In the genomic region with DNA sequence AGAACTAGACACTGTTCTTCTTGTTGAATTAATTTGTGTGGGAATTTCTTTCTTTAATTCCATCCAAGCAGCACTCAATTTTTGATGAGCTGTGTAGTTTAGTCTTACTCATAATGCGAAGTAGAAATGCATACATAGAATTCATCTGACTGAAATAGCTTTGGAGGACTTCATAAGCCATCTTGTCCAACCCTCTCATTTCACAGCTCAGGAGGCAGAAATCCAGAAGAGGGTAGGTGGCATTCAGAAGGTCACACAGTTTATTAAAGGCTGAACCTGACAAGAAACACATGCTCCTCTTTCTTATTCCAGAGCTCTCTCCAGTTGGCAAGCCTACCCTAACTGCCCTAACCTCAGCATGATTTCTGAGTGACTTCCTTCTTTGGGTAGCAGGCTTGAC, we compare ENCODE assay signal across 15 cellular contexts.
DNase-seq lines count a peak whose midpoint lies in the region; TF ChIP-seq lines count a peak whose summit lies in the region.
"Had no signal": no experiment of that assay in that cellular context is flagged by ENCODE, and none has a peak within 500 bp of the region (broad histone marks: within the 10 kb centered on the region; RNA-seq: fewer than 3 reads in every experiment).

No MANE protein-coding gene starts in this region.

- H3K4me3 ChIP-seq in foreskin fibroblast (ENCODE audit: low read depth in 1 of 2, low read length in 2 of 2) (no peak overlapping the region), uterus (no peak overlapping the region)

- DNase-seq in NCI-H2227 treated with DMSO at 0.1 percent for 48 hours (lab: John Stamatoyannopoulos, UW): peak; percentile 35
- no peak for DNase-seq in NCI-H2227 (lab: John Stamatoyannopoulos, UW; ENCODE audit: unreplicated experiment)
- DNase-seq in foreskin fibroblast: peak; percentile 53 to 60
- peak; percentile 25 for DNase-seq in myocyte (ENCODE audit: low read depth)
- peak in 1 of 2 donors; percentile 30 for DNase-seq in uterus
- DNase-seq in midbrain (lab: John Stamatoyannopoulos, UW): no peak
- no peak for DNase-seq in cerebellar cortex (ENCODE audit: low spot score)
- no peak for DNase-seq in RPMI8226
- DNase-seq: 8988T; activated CD4-positive, alpha-beta T cell treated with anti-CD3 and anti-CD28 coated beads for 4 hours; activated effector memory CD4-positive, alpha-beta T cell treated with Interleukin-2 at 50 U/mL for 16 hours; Calu3; H7; kidney; NCI-H2029 had no signal

- H3K9me3 ChIP-seq in uterus: no peaks in the 10 kb centered on the region

- peaks cover 0 to 4% of the 10 kb centered on the region in 2 donors for H3K4me1 ChIP-seq in uterus

- intact Hi-C loops in uterus (cut with DNase I; ENCODE audit: low total_unique reads): no loop called here

- peak overlapping the region; percentile 81 for H3K27ac ChIP-seq in uterus

- H3K36me3 ChIP-seq in uterus: no peaks in the 10 kb centered on the region

- no peak for TF ChIP-seq POLR2A in uterus (IDR thresholded peaks at IDR 0.05)

- TF ChIP-seq CTCF in foreskin fibroblast (IDR thresholded peaks at IDR 0.05; ENCODE audit: low read depth, low read length) (no peak), uterus (IDR thresholded peaks at IDR 0.05) (no peak)

- no peaks in the 10 kb centered on the region for H3K27me3 ChIP-seq in uterus

Comparison
In these comparisons a context has a peak if more than half of its experiments do, and no peak if none do; other contexts are left out.
1. DNase-seq: peak in NCI-H2227 treated with DMSO at 0.1 percent for 48 hours (single experiment), foreskin fibroblast (2 of 2) and myocyte (single experiment); none in NCI-H2227 (single experiment), midbrain (single experiment), cerebellar cortex (single experiment) and RPMI8226 (single experiment).